ENCODE assay signal across 13 cellular contexts in the genomic region with DNA sequence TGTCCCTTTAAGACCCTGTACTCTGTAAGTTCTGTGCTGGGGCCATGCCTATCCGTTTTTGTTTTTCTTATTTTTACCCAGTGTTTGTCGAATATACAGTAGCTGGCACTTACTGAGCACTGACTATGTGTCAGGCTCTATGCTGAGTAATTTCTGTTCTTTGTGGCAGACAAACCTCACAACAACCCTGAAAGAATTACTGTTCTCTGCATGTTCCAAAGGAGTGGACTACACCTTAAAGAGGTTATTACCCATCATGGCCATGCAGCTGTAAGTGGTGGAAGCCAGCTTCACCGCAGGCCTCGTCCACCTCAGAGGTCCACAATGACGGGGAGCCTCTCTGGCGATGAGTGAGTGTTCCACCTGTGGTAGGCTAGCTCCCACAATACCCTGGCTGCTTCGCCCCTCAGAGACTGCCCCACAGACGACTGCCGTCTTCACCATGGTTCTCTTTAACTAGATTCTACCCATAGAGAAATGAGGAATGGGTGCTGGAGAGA. TPM values are rescaled to one million over a fixed set of nuclear protein-coding genes. Genes with fewer than 3 reads are reported as not detected.
DNase-seq lines count a peak whose midpoint lies in the region; ATAC-seq and FAIRE-seq lines count a peak whose summit lies in the region.
"Had no signal": no experiment of that assay in that cellular context is flagged by ENCODE, and none has a peak within 500 bp of the region (broad histone marks: within the 10 kb centered on the region; RNA-seq: fewer than 3 reads in every experiment).

No MANE protein-coding gene starts in this region.

- no peak for FAIRE-seq in HTR-8/SVneo (lab: Jason Lieb, UNC)
- no peak for FAIRE-seq in RCC 7860 (lab: Jason Lieb, UNC)

- H3K9me3 Mint-ChIP-seq in activated T-cell treated with anti-CD3 and anti-CD28 coated beads, Interleukin-2, amount 50 U/mL, for 72 hours, result no peaks in the 10 kb centered on the region
- H3K9me3 Mint-ChIP-seq: neural progenitor cell had no signal

- H3K4me3 Mint-ChIP-seq in activated T-cell treated with anti-CD3 and anti-CD28 coated beads, Interleukin-2, amount 50 U/mL, for 72 hours, result peak overlapping the region; percentile 53 to 55
- H3K4me3 Mint-ChIP-seq: neural progenitor cell had no signal

- DNase-seq in activated T-cell treated with anti-CD3 and anti-CD28 coated beads, Interleukin-2, amount 50 U/mL, for 72 hours, result peak; percentile 31 to 45
- DNase-seq in HTR-8/SVneo (ENCODE audit: insufficient read length, low spot score) (no peak), NCI-H82 (lab: John Stamatoyannopoulos, UW) (no peak), RCC 7860 (ENCODE audit: low spot score) (no peak)
- DNase-seq: amygdala, NCI-H1436, NCI-H748 treated with DMSO at 0.1 percent for 48 hours, SHP77 treated with DMSO at 0.1 percent for 48 hours, sigmoid colon had no signal

- ATAC-seq in GM18508 (IDR thresholded peaks at IDR 0.05; ENCODE audit: insufficient read depth, unreplicated experiment) (peak; percentile 37), GM19328 (IDR thresholded peaks at IDR 0.05; ENCODE audit: unreplicated experiment) (peak; percentile 48), HG02884 (IDR thresholded peaks at IDR 0.05; ENCODE audit: unreplicated experiment) (peak; percentile 59)
- peak; percentile 77 to 82 for ATAC-seq in activated T-cell treated with anti-CD3 and anti-CD28 coated beads, Interleukin-2, amount 50 U/mL, for 72 hours (replicated peaks in 1 of 2)

- H3K4me1 Mint-ChIP-seq in activated T-cell treated with anti-CD3 and anti-CD28 coated beads, Interleukin-2, amount 50 U/mL, for 72 hours (ENCODE audit: low read depth), result peaks cover 88% of the 10 kb centered on the region

- H3K27ac Mint-ChIP-seq in activated T-cell treated with anti-CD3 and anti-CD28 coated beads, Interleukin-2, amount 50 U/mL, for 72 hours, result peak overlapping the region; percentile 51
- H3K27ac Mint-ChIP-seq: neural progenitor cell had no signal

- H3K27me3 Mint-ChIP-seq in activated T-cell treated with anti-CD3 and anti-CD28 coated beads, Interleukin-2, amount 50 U/mL, for 72 hours (ENCODE audit: low read depth), result no peaks in the 10 kb centered on the region

- no peaks in the 10 kb centered on the region for H3K36me3 Mint-ChIP-seq in activated T-cell treated with anti-CD3 and anti-CD28 coated beads, Interleukin-2, amount 50 U/mL, for 72 hours (ENCODE audit: insufficient read depth in 2 of 2)
- H3K36me3 Mint-ChIP-seq: neural progenitor cell had no signal

RNA-seq across cellular contexts. Expression of a gene that starts 30.1 kb away (rescaled TPM):
- under 1 TPM; 0.37 to 0.72 TPM for total RNA-seq in activated T-cell treated with anti-CD3 and anti-CD28 coated beads, Interleukin-2, amount 50 U/mL, for 72 hours

RNA-seq across cellular contexts. Expression of a gene that starts 46.6 kb away (rescaled TPM):
- 10 to 100 TPM; 79.7 to 85.6 TPM for total RNA-seq in activated T-cell treated with anti-CD3 and anti-CD28 coated beads, Interleukin-2, amount 50 U/mL, for 72 hours

Comparison
In these comparisons a context has a peak if more than half of its experiments do, and no peak if none do; other contexts are left out.
1. DNase-seq: peak in activated T-cell treated with anti-CD3 and anti-CD28 coated beads, Interleukin-2, amount 50 U/mL, for 72 hours (2 of 2); none in HTR-8/SVneo (single experiment), NCI-H82 (single experiment) and RCC 7860 (single experiment).
2. Peak in every context shown above with its lines, with median percentiles within 50 percentile points of each other: ATAC-seq.